ENCODE assay signal across 1 cellular context in genomic region chr6:10800810-10801209, GRCh38.
TF ChIP-seq lines count a peak whose summit lies in the region.

No MANE protein-coding gene starts in this region.

TF ChIP-seq in SK-N-SH, 30 proteins besides CTCF, POLR2A, EP300 and RAD21 (continued from another document):
- no peak for TF ChIP-seq IRF3 (IDR thresholded peaks at IDR 0.05; ENCODE audit: low read depth, low read length)
- no peak for TF ChIP-seq MAX (IDR thresholded peaks at IDR 0.05; ENCODE audit: low read depth)
- TF ChIP-seq JUND (IDR thresholded peaks at IDR 0.05), result no peak
- no peak for TF ChIP-seq TEAD4 (IDR thresholded peaks at IDR 0.05; ENCODE audit: borderline replicate concordance, insufficient read depth)
- TF ChIP-seq MXI1 (IDR thresholded peaks at IDR 0.05; ENCODE audit: low read depth, low read length), result no peak
- TF ChIP-seq USF1 (IDR thresholded peaks at IDR 0.05; ENCODE audit: borderline replicate concordance, low read depth), result no peak
- TF ChIP-seq NRF1 (IDR thresholded peaks at IDR 0.05; ENCODE audit: low read depth, low read length), result no peak
- TF ChIP-seq GABPA (IDR thresholded peaks at IDR 0.05; ENCODE audit: low read depth), result no peak
- no peak for TF ChIP-seq POLR2AphosphoS5 (IDR thresholded peaks at IDR 0.05; ENCODE audit: low read depth, low read length)
- no peak for TF ChIP-seq TAF1 (IDR thresholded peaks at IDR 0.05; ENCODE audit: borderline replicate concordance, low read depth, low read length)
- no peak for TF ChIP-seq REST (IDR thresholded peaks at IDR 0.05; ENCODE audit: low read depth, low read length)
- TF ChIP-seq RFX5 (IDR thresholded peaks at IDR 0.05; ENCODE audit: low read length), result no peak
- TF ChIP-seq RCOR1 (IDR thresholded peaks at IDR 0.05; ENCODE audit: low read length), result no peak
- TF ChIP-seq FOXM1 (IDR thresholded peaks at IDR 0.05; ENCODE audit: low read depth), result no peak
